Comparison of ENCODE assay signal across 24 cellular contexts in genomic region chr5:152181461-152181860, GRCh38.
"Had no signal": no experiment of that assay in that cellular context is flagged by ENCODE, and none has a peak within 500 bp of the region (broad histone marks: within the 10 kb centered on the region; RNA-seq: fewer than 3 reads in every experiment).

No MANE protein-coding gene starts in this region.

- H3K27me3 ChIP-seq: Peyer's patch, SJSA1 had no signal

- H3K4me3 Mint-ChIP-seq: T-cell; T-helper 1 cell treated with Interleukin-12 subunit alpha and Interleukin-12 subunit beta and Interleukin-4 antibody, amounts not matched to agents 30 μg/mL and 1 μg/mL, for 36 hours had no signal

- H3K27ac Mint-ChIP-seq: T-cell; T-helper 1 cell treated with Interleukin-12 subunit alpha and Interleukin-12 subunit beta and Interleukin-4 antibody, amounts not matched to agents 30 μg/mL and 1 μg/mL, for 36 hours had no signal

- H3K27ac ChIP-seq: HL-60, Peyer's patch, SJSA1, SK-N-MC had no signal

- H3K4me3 ChIP-seq: Peyer's patch, SJSA1, SK-N-MC had no signal

- H3K4me1 Mint-ChIP-seq: T-cell had no signal

- H3K36me3 Mint-ChIP-seq: T-cell had no signal

- ATAC-seq: T-cell had no signal

- DNase-seq: KBM-7, MV-4-11, NCI-H1048, NCI-H1105, NCI-H1417, NCI-H1436 treated with DMSO at 0.1 percent for 48 hours, NCI-H1694, NCI-H187 treated with DMSO at 0.1 percent for 48 hours, NCI-H2029 treated with DMSO at 0.1 percent for 48 hours, NCI-H2107, NCI-H2171, NCI-H226, NCI-H446, NCI-H510A, NCI-H526, NCI-H774, Peyer's patch, RPMI8226, SHP77, T-cell had no signal

- H3K36me3 ChIP-seq: Peyer's patch, SJSA1 had no signal

- H3K4me1 ChIP-seq: Peyer's patch had no signal

- H3K9me3 ChIP-seq: SJSA1 had no signal
